ENCODE assay signal across 20 cellular contexts in the genomic region with DNA sequence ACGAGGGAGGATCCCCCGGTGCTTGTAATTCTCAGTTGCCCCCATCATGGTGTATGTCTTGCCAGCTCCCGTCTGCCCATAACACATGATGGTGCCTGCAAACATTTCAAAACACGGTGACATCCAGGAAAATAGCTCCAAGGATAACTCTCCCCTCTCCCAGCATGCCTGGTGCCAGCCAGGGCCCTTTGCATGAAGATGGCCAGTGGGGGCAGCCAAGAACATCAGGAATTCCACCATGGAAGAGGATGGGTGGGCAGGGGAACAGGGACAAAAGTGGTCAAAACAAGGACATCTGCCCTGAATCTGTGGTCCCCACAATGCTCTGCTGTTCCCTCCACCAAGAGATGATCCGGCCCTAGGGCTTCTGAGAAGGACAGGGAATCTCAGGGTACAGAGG.
"Had no signal": no experiment of that assay in that cellular context is flagged by ENCODE, and none has a peak within 500 bp of the region (broad histone marks: within the 10 kb centered on the region; RNA-seq: fewer than 3 reads in every experiment).

No MANE protein-coding gene starts in this region.

- H3K4me3 Mint-ChIP-seq: activated CD4-positive, alpha-beta T cell treated with anti-CD3 and anti-CD28 coated beads, Interleukin-2, amount 10 ng/mL, durations not matched to agents 24 days and 14 days; activated CD8-positive, alpha-beta T cell treated with anti-CD3 and anti-CD28 coated beads for 36 hours; activated T-cell treated with anti-CD3 and anti-CD28 coated beads, Interleukin-2, amount 50 U/mL, for 4 hours; nephron; T-cell had no signal

- H3K36me3 ChIP-seq: breast epithelium, right atrium auricular region had no signal

- H2AFZ ChIP-seq: hepatocyte had no signal

- H3K27ac Mint-ChIP-seq: activated CD4-positive, alpha-beta T cell treated with anti-CD3 and anti-CD28 coated beads, Interleukin-2, amount 10 ng/mL, durations not matched to agents 24 days and 14 days; activated CD8-positive, alpha-beta T cell treated with anti-CD3 and anti-CD28 coated beads for 36 hours; nephron; progenitor cell of endocrine pancreas; T-cell had no signal

- ATAC-seq: activated CD8-positive, alpha-beta T cell treated with anti-CD3 and anti-CD28 coated beads for 36 hours; activated T-cell treated with anti-CD3 and anti-CD28 coated beads, Interleukin-2, amount 50 U/mL, for 4 hours; esophagus mucosa; left colon; lower lobe of right lung; T-cell had no signal

- H3K27me3 ChIP-seq: breast epithelium, hepatocyte, right atrium auricular region, thyroid gland had no signal

- H3K27ac ChIP-seq: breast epithelium, hepatocyte, lower lobe of right lung, right atrium auricular region, thyroid gland had no signal

- H3K4me1 ChIP-seq: breast epithelium, lower lobe of right lung, right atrium auricular region, thyroid gland had no signal

- H3K4me3 ChIP-seq: breast epithelium, hepatocyte, lower lobe of right lung, right atrium auricular region, thyroid gland had no signal

- H3K79me2 ChIP-seq: hepatocyte had no signal

- H3K9me3 ChIP-seq: breast epithelium, lower lobe of right lung, right atrium auricular region, thyroid gland had no signal

- H3K4me2 ChIP-seq: hepatocyte had no signal

- H3K27me3 Mint-ChIP-seq: activated CD4-positive, alpha-beta T cell treated with anti-CD3 and anti-CD28 coated beads, Interleukin-2, amount 10 ng/mL, durations not matched to agents 24 days and 14 days; activated CD8-positive, alpha-beta T cell treated with anti-CD3 and anti-CD28 coated beads for 36 hours; progenitor cell of endocrine pancreas; T-cell had no signal

- DNase-seq: activated CD4-positive, alpha-beta T cell treated with anti-CD3 and anti-CD28 coated beads, Interleukin-2, amount 10 ng/mL, durations not matched to agents 24 days and 14 days; activated CD4-positive, CD25-positive, alpha-beta regulatory T cell; activated CD8-positive, alpha-beta T cell treated with anti-CD3 and anti-CD28 coated beads for 36 hours; activated naive CD4-positive, alpha-beta T cell treated with anti-CD3 and anti-CD28 coated beads, Interleukin-2, amount 50 U/mL, for 16 hours; activated T-cell treated with anti-CD3 and anti-CD28 coated beads, Interleukin-2, amount 50 U/mL, for 4 hours; aorta; cortex of kidney; islet precursor cell; left colon; lower lobe of right lung; stimulated activated CD4-positive, alpha-beta T cell treated with anti-CD3 and anti-CD28 coated beads, Interleukin-2, amount 100 ng/mL, for 24 hours; stimulated activated naive CD4-positive, alpha-beta T cell treated with Interleukin-2 at 50 U/mL for 16 hours; T-cell; thyroid gland had no signal

- H3K4me1 Mint-ChIP-seq: activated CD4-positive, alpha-beta T cell treated with anti-CD3 and anti-CD28 coated beads, Interleukin-2, amount 10 ng/mL, durations not matched to agents 24 days and 14 days; nephron; T-cell had no signal

- H3K9me3 Mint-ChIP-seq: activated CD4-positive, alpha-beta T cell treated with anti-CD3 and anti-CD28 coated beads, Interleukin-2, amount 10 ng/mL, durations not matched to agents 24 days and 14 days; activated CD8-positive, alpha-beta T cell treated with anti-CD3 and anti-CD28 coated beads for 36 hours; activated T-cell treated with anti-CD3 and anti-CD28 coated beads, Interleukin-2, amount 50 U/mL, for 4 hours; nephron; T-cell had no signal
